In genomic region chrX:42025861-42026260, GRCh38 we compare ENCODE assay signal across 14 cellular contexts.
DNase-seq lines count a peak whose midpoint lies in the region; ATAC-seq, FAIRE-seq and TF ChIP-seq lines count a peak whose summit lies in the region.
"Had no signal": no experiment of that assay in that cellular context is flagged by ENCODE, and none has a peak within 500 bp of the region (broad histone marks: within the 10 kb centered on the region; RNA-seq: fewer than 3 reads in every experiment).

No MANE protein-coding gene starts in this region.

- no peak for TF ChIP-seq POLR2A in stomach (IDR thresholded peaks at IDR 0.05)

- H3K4me3 ChIP-seq in fibroblast of pulmonary artery (replicated peaks; ENCODE audit: low read depth, low read length): no peak overlapping the region
- no peak overlapping the region for H3K4me3 ChIP-seq in stomach
- no peak overlapping the region for H3K4me3 ChIP-seq in mesendoderm (ENCODE audit: low read length)
- H3K4me3 ChIP-seq: BLaER1 treated with 17β-estradiol and CSF1 and Interleukin-3, amounts not matched to agents 10 nM and 100 nM had no signal

- no peak overlapping the region for H3K4me2 ChIP-seq in mesendoderm (ENCODE audit: low read length)
- H3K4me2 ChIP-seq: BLaER1 treated with 17β-estradiol and CSF1 and Interleukin-3, amounts not matched to agents 10 nM and 100 nM had no signal

- H2BK5ac ChIP-seq in mesendoderm (ENCODE audit: low read length): no peak overlapping the region

- H3K27me3 ChIP-seq in stomach: no peaks in the 10 kb centered on the region
- H3K27me3 ChIP-seq in mesendoderm (ENCODE audit: insufficient read depth, low read length, poor library complexity): no peaks in the 10 kb centered on the region

- TF ChIP-seq CTCF in fibroblast of pulmonary artery (IDR thresholded peaks at IDR 0.05; ENCODE audit: low read length, missing control alignments): no peak
- no peak for TF ChIP-seq CTCF in stomach (IDR thresholded peaks at IDR 0.05)

- no peak for TF ChIP-seq EP300 in stomach (IDR thresholded peaks at IDR 0.05)

- no peak overlapping the region for H3K18ac ChIP-seq in mesendoderm (ENCODE audit: low read length)

- 27 to 72% (median 58%) methylated on average over 2 of the region's 2 CpGs for WGBS in stomach, 5 donors
- no CpG with 5 or more reads among the region's 2 CpGs for WGBS in mesendoderm (ENCODE audit: extremely low coverage, insufficient coverage, low lambda C conversion rate)

- H3K9me3 ChIP-seq in stomach: peaks cover 0 to 5% (median 0%) of the 10 kb centered on the region in 4 donors

- H3K9ac ChIP-seq in mesendoderm (ENCODE audit: low read length): no peak overlapping the region
- H3K9ac ChIP-seq: BLaER1 treated with 17β-estradiol and CSF1 and Interleukin-3, amounts not matched to agents 10 nM and 100 nM had no signal

- no peak overlapping the region for H3K4ac ChIP-seq in mesendoderm (ENCODE audit: low read depth, low read length)

- peak overlapping the region in 4 of 5 donors; percentile 31 to 69 (median 58) for H3K27ac ChIP-seq in stomach
- H3K27ac ChIP-seq in mesendoderm (ENCODE audit: low read depth, low read length): no peak overlapping the region
- H3K27ac ChIP-seq: BLaER1 treated with 17β-estradiol and CSF1 and Interleukin-3, amounts not matched to agents 10 nM and 100 nM had no signal

- H2BK120ac ChIP-seq in mesendoderm (ENCODE audit: low read depth, low read length): no peak overlapping the region

- H4K8ac ChIP-seq in mesendoderm (ENCODE audit: low read depth, low read length): no peak overlapping the region

- H3K36me3 ChIP-seq in stomach (no peaks in the 10 kb centered on the region), mesendoderm (ENCODE audit: control insufficient read depth, insufficient read depth, low read length) (no peaks in the 10 kb centered on the region)
- H3K36me3 ChIP-seq: BLaER1 treated with 17β-estradiol and CSF1 and Interleukin-3, amounts not matched to agents 10 nM and 100 nM had no signal

- no peak overlapping the region for H3K23ac ChIP-seq in mesendoderm (ENCODE audit: low read length)

- no peak overlapping the region for H4K5ac ChIP-seq in mesendoderm (ENCODE audit: low read length)

- no peak overlapping the region for H2BK15ac ChIP-seq in mesendoderm (replicated peaks; ENCODE audit: low read depth)

- peaks cover 0 to 6% (median 1%) of the 10 kb centered on the region in 4 donors for H3K4me1 ChIP-seq in stomach
- H3K4me1 ChIP-seq in mesendoderm (ENCODE audit: control insufficient read depth, low read depth, low read length): no peaks in the 10 kb centered on the region

- intact Hi-C loops in stomach (cut with DNase I; ENCODE audit: low total_unique reads): no loop called here

- FAIRE-seq in GM18507 (lab: Jason Lieb, UNC): peak; percentile 9
- peak; percentile 93 for FAIRE-seq in colon (lab: Jason Lieb, UNC)
- FAIRE-seq: GM12892, H1 had no signal

- no peak for ATAC-seq in stimulated activated naive CD8-positive, alpha-beta T cell treated with anti-CD3 and anti-CD28 coated beads, Interleukin-15, Interleukin-2, amounts not matched to agents 100 U/mL and 50 U/mL, for 24 hours
- ATAC-seq: CD8-positive, alpha-beta T cell had no signal

- no peak for DNase-seq in GM18507 (ENCODE audit: extremely low spot score, insufficient read length, low read depth)
- DNase-seq in fibroblast of pulmonary artery (ENCODE audit: low read depth): peak; percentile 1
- no peak for DNase-seq in stomach
- no peak for DNase-seq in mesendoderm
- no peak for DNase-seq in HPDE6-E6E7 (ENCODE audit: extremely low spot score)
- no peak for DNase-seq in stimulated activated naive CD8-positive, alpha-beta T cell treated with anti-CD3 and anti-CD28 coated beads, Interleukin-15, Interleukin-2, amounts not matched to agents 100 U/mL and 50 U/mL, for 24 hours
- DNase-seq: Calu3; CD8-positive, alpha-beta T cell; GDM1; H9 had no signal

- H3K79me2 ChIP-seq in mesendoderm (ENCODE audit: control insufficient read depth, insufficient read depth, low read length): no peaks in the 10 kb centered on the region

- no peak overlapping the region for H3K56ac ChIP-seq in mesendoderm (ENCODE audit: low read length)

- no peak overlapping the region for H2AK5ac ChIP-seq in mesendoderm (ENCODE audit: low read length)

- no peaks in the 10 kb centered on the region for H3K79me1 ChIP-seq in mesendoderm (ENCODE audit: low read length)
